8 cellular contexts compared by ENCODE assay signal in genomic region chr1:1230656-1231399, GRCh38. TPM values are rescaled to one million over a fixed set of nuclear protein-coding genes. Genes with fewer than 3 reads are reported as not detected.
DNase-seq lines count a peak whose midpoint lies in the region; ATAC-seq and TF ChIP-seq lines count a peak whose summit lies in the region.

No MANE protein-coding gene starts in this region.

- H3K4me3 ChIP-seq in AG04449 (ENCODE audit: low read depth, low read length): peak overlapping the region; percentile 77

- H3K27me3 Mint-ChIP-seq in endothelial cell (ENCODE audit: unreplicated experiment) (peaks cover 15% of the 10 kb centered on the region), natural killer cell (ENCODE audit: low read depth in 2 of 2) (no peaks in the 10 kb centered on the region)

- ATAC-seq in natural killer cell (no peak), GM18868 (IDR thresholded peaks at IDR 0.05; ENCODE audit: unreplicated experiment) (no peak), GM21381 (IDR thresholded peaks at IDR 0.05; ENCODE audit: unreplicated experiment) (no peak)

- DNase-seq in AG04449 (ENCODE audit: low read depth, low spot score) (no peak), RPMI8226 (peak; percentile 52), endothelial cell (ENCODE audit: low spot score) (no peak), natural killer cell (no peak), putamen (ENCODE audit: low spot score) (no peak)

- H3K27ac Mint-ChIP-seq in endothelial cell (ENCODE audit: unreplicated experiment) (peak overlapping the region; percentile 88), natural killer cell (peak overlapping the region; percentile 82 to 88)

- peak; percentile 31 for TF ChIP-seq CTCF in AG04449 (IDR thresholded peaks at IDR 0.05; ENCODE audit: insufficient read depth, low read length, missing control alignments)
- TF ChIP-seq CTCF in GM12873 (IDR thresholded peaks at IDR 0.05; ENCODE audit: insufficient read depth, low read depth, low read length, missing control alignments): peak; percentile 18
- TF ChIP-seq CTCF in endothelial cell (IDR thresholded peaks at IDR 0.05; ENCODE audit: unreplicated experiment): no peak
- TF ChIP-seq CTCF in natural killer cell (IDR thresholded peaks at IDR 0.05): no peak

- H3K4me1 Mint-ChIP-seq in endothelial cell (ENCODE audit: unreplicated experiment) (peaks cover 22% of the 10 kb centered on the region), natural killer cell (peaks cover 28 to 33% of the 10 kb centered on the region in 2 donors)

- intact Hi-C loops in natural killer cell (cut with micrococcal nuclease): loop anchor here (2.0 kb wide), 1 partner anchor 16 kb away; the partner anchor contains the start of gene TNFRSF4

- CTCF ChIA-PET in AG04449 (lab: Yijun Ruan, JAX): interaction anchor here (0.6 to 4.5 kb wide), 8 partner anchors 8 to 216 kb away, joined by 3 to 59 read pairs (median 4); no protein-coding TSS in a partner anchor

- H3K36me3 Mint-ChIP-seq in endothelial cell (ENCODE audit: low read depth, unreplicated experiment): peaks cover 12% of the 10 kb centered on the region
- H3K36me3 Mint-ChIP-seq in natural killer cell: no peaks in the 10 kb centered on the region

- H3K9me3 Mint-ChIP-seq in endothelial cell (ENCODE audit: unreplicated experiment) (no peaks in the 10 kb centered on the region), natural killer cell (no peaks in the 10 kb centered on the region)

- H3K4me3 Mint-ChIP-seq in endothelial cell (ENCODE audit: unreplicated experiment): peak overlapping the region; percentile 97
- H3K4me3 Mint-ChIP-seq in natural killer cell: peak overlapping the region; percentile 95

- POLR2A ChIA-PET in AG04449 (lab: Yijun Ruan, JAX): interaction anchor here (0.6 to 2.0 kb wide), 3 partner anchors 9 to 73 kb away, joined by 3 to 8 read pairs (median 3); no protein-coding TSS in a partner anchor

RNA-seq across cellular contexts. Expression of gene SDF4, which starts 1.0 kb away (rescaled TPM):
- 130 TPM for total RNA-seq in endothelial cell (ENCODE audit: unreplicated experiment)
- total RNA-seq in natural killer cell: 100 to 1,000 TPM; 176 to 211 (median 184) TPM

RNA-seq across cellular contexts. Expression of gene B3GALT6, which starts 1.2 kb away (rescaled TPM):
- total RNA-seq in endothelial cell (ENCODE audit: unreplicated experiment) (43.2 TPM), natural killer cell (10 to 100 TPM; 13.7 to 16.5 (median 16.3) TPM)

RNA-seq across cellular contexts. Expression of gene C1QTNF12, which starts 15.7 kb away (rescaled TPM):
- total RNA-seq in endothelial cell (ENCODE audit: unreplicated experiment) (0.69 TPM), natural killer cell (1 to 10 TPM; 2.6 to 4.1 (median 4.1) TPM)

RNA-seq across cellular contexts. Expression of gene TNFRSF4, which starts 16.9 kb away (rescaled TPM):
- 0.80 TPM for total RNA-seq in endothelial cell (ENCODE audit: unreplicated experiment)
- 10 to 100 TPM; 14.3 to 26.5 (median 15.7) TPM for total RNA-seq in natural killer cell

RNA-seq across cellular contexts. Expression of gene TNFRSF18, which starts 24.4 kb away (rescaled TPM):
- not detected for total RNA-seq in endothelial cell (ENCODE audit: unreplicated experiment)
- 10 to 100 TPM; 40.3 to 81.9 (median 54.7) TPM for total RNA-seq in natural killer cell

Comparison
In these comparisons a context has a peak if more than half of its experiments do, and no peak if none do; other contexts are left out.
1. CTCF ChIP-seq: peak in AG04449 (single experiment) and GM12873 (single experiment); none in endothelial cell (single experiment) and natural killer cell (single experiment).